Comparison of ENCODE assay signal across 14 cellular contexts in genomic region chr1:111192074-111192473, GRCh38. TPM values are rescaled to one million over a fixed set of nuclear protein-coding genes. Genes with fewer than 3 reads are reported as not detected.
DNase-seq lines count a peak whose midpoint lies in the region; ATAC-seq and TF ChIP-seq lines count a peak whose summit lies in the region.
"Had no signal": no experiment of that assay in that cellular context is flagged by ENCODE, and none has a peak within 500 bp of the region (broad histone marks: within the 10 kb centered on the region; RNA-seq: fewer than 3 reads in every experiment).

No MANE protein-coding gene starts in this region.

- H3K27ac ChIP-seq in stomach (peak overlapping the region; percentile 2 to 84 (median 54)), heart right ventricle (peak overlapping the region in 2 of 10 donors; percentile 38 to 84)
- H3K27ac ChIP-seq: VCaP had no signal

- H3K9me3 Mint-ChIP-seq in T-helper 2 cell treated with Interferon-gamma antibody and Interleukin-4, amounts not matched to agents 5 μg/mL and 100 μg/mL, for 36 hours: no peaks in the 10 kb centered on the region
- H3K9me3 Mint-ChIP-seq in activated B cell treated with CpG ODN at 0.5 μM for 24 hours (no peaks in the 10 kb centered on the region), immature natural killer cell (no peaks in the 10 kb centered on the region)

- H3K4me1 ChIP-seq in stomach: peaks cover 46 to 71% (median 50%) of the 10 kb centered on the region in 4 donors
- H3K4me1 ChIP-seq in heart right ventricle: peaks cover 0 to 75% (median 0%) of the 10 kb centered on the region in 9 donors

- H3K4me3 ChIP-seq in stomach (no peak overlapping the region), heart right ventricle (no peak overlapping the region)

- no peak for TF ChIP-seq EP300 in stomach (IDR thresholded peaks at IDR 0.05)

- no peak for TF ChIP-seq CTCF in activated B cell treated with CpG ODN at 0.5 μM for 24 hours (IDR thresholded peaks at IDR 0.05)
- no peak for TF ChIP-seq CTCF in stomach (IDR thresholded peaks at IDR 0.05)
- no peak for TF ChIP-seq CTCF in heart right ventricle (IDR thresholded peaks at IDR 0.05)

- DNase-seq in T-helper 2 cell treated with Interferon-gamma antibody and Interleukin-4, amounts not matched to agents 5 μg/mL and 100 μg/mL, for 36 hours (ENCODE audit: low spot score): no peak
- no peak for DNase-seq in T-helper 2 cell
- no peak for DNase-seq in activated B cell treated with CpG ODN at 0.5 μM for 24 hours
- no peak for DNase-seq in immature natural killer cell
- no peak for DNase-seq in stomach
- DNase-seq in DMS79 (lab: John Stamatoyannopoulos, UW): no peak
- DNase-seq in heart right ventricle: no peak
- DNase-seq: activated effector memory CD4-positive, alpha-beta T cell treated with anti-CD3 and anti-CD28 coated beads, Interleukin-2, amount 50 U/mL, for 16 hours; kidney; MV-4-11; NCI-H446 treated with DMSO at 0.1 percent for 48 hours; nucleus accumbens had no signal

- CTCF ChIA-PET in activated B cell treated with CpG ODN at 0.5 μM for 24 hours (lab: Charles Lee): interaction anchor here (0.8 to 1.4 kb wide), 3 partner anchors 29 to 577 kb away, joined by 3 to 7 read pairs (median 6); no protein-coding TSS in a partner anchor

- intact Hi-C loops in activated B cell treated with CpG ODN at 0.5 μM for 24 hours (cut with micrococcal nuclease): loop anchor here (2.0 kb wide), 1 partner anchor 13 kb away; no protein-coding TSS in a partner anchor
- intact Hi-C loops in stomach (cut with DNase I; ENCODE audit: low total_unique reads): no loop called here
- intact Hi-C loops in heart right ventricle (cut with DNase I): no loop called here

- H3K27me3 Mint-ChIP-seq in T-helper 2 cell treated with Interferon-gamma antibody and Interleukin-4, amounts not matched to agents 5 μg/mL and 100 μg/mL, for 36 hours (ENCODE audit: low read depth): no peaks in the 10 kb centered on the region
- H3K27me3 Mint-ChIP-seq in activated B cell treated with CpG ODN at 0.5 μM for 24 hours (no peaks in the 10 kb centered on the region), immature natural killer cell (ENCODE audit: low read depth in 3 of 3) (peaks cover 0 to 3% (median 0%) of the 10 kb centered on the region in 3 donors)

- H3K4me1 Mint-ChIP-seq in T-helper 2 cell treated with Interferon-gamma antibody and Interleukin-4, amounts not matched to agents 5 μg/mL and 100 μg/mL, for 36 hours (ENCODE audit: low read depth): peaks cover 76% of the 10 kb centered on the region
- H3K4me1 Mint-ChIP-seq in activated B cell treated with CpG ODN at 0.5 μM for 24 hours (peaks cover 63% of the 10 kb centered on the region), immature natural killer cell (peaks cover 97 to 100% of the 10 kb centered on the region in 2 donors)

- ATAC-seq in activated B cell treated with CpG ODN at 0.5 μM for 24 hours (ENCODE audit: low read depth) (no peak), GM19455 (IDR thresholded peaks at IDR 0.05; ENCODE audit: unreplicated experiment) (no peak), heart right ventricle (no peak)

- H3K9me3 ChIP-seq in stomach (no peaks in the 10 kb centered on the region), heart right ventricle (no peaks in the 10 kb centered on the region)

- TF ChIP-seq POLR2A in stomach (IDR thresholded peaks at IDR 0.05): no peak

- H3K4me3 Mint-ChIP-seq in T-helper 2 cell treated with Interferon-gamma antibody and Interleukin-4, amounts not matched to agents 5 μg/mL and 100 μg/mL, for 36 hours: no peak overlapping the region
- H3K4me3 Mint-ChIP-seq in activated B cell treated with CpG ODN at 0.5 μM for 24 hours (no peak overlapping the region), immature natural killer cell (peak overlapping the region; percentile 96 to 100 (median 99))

- H3K36me3 Mint-ChIP-seq in T-helper 2 cell treated with Interferon-gamma antibody and Interleukin-4, amounts not matched to agents 5 μg/mL and 100 μg/mL, for 36 hours (ENCODE audit: low read depth): peaks cover 97% of the 10 kb centered on the region
- H3K36me3 Mint-ChIP-seq in activated B cell treated with CpG ODN at 0.5 μM for 24 hours (ENCODE audit: low read depth) (peaks cover 95% of the 10 kb centered on the region), immature natural killer cell (peaks cover 47 to 88% (median 77%) of the 10 kb centered on the region in 3 donors)

- WGBS in stomach, 5 donors: 90 to 100% (median 96%) methylated on average over 5 of the region's 5 CpGs
- 96 to 97% methylated on average over 5 of the region's 5 CpGs for WGBS in heart right ventricle, 2 donors

- H3K27me3 ChIP-seq in stomach (no peaks in the 10 kb centered on the region), heart right ventricle (no peaks in the 10 kb centered on the region)

- peaks cover 40 to 90% (median 69%) of the 10 kb centered on the region in 4 donors for H3K36me3 ChIP-seq in stomach
- H3K36me3 ChIP-seq in heart right ventricle: peaks cover 0 to 84% (median 11%) of the 10 kb centered on the region in 9 donors

- POLR2A ChIA-PET in activated B cell treated with CpG ODN at 0.5 μM for 24 hours (lab: Charles Lee): interaction anchor here (0.8 to 4.1 kb wide), 5 partner anchors 12 to 64 kb away, joined by 3 to 37 read pairs (median 22); partner anchors contain the start of genes CEPT1 and DRAM2

- H3K27ac Mint-ChIP-seq in T-helper 2 cell treated with Interferon-gamma antibody and Interleukin-4, amounts not matched to agents 5 μg/mL and 100 μg/mL, for 36 hours: peak overlapping the region; percentile 71
- H3K27ac Mint-ChIP-seq in activated B cell treated with CpG ODN at 0.5 μM for 24 hours (peak overlapping the region; percentile 89), immature natural killer cell (peak overlapping the region; percentile 95 to 99 (median 98))

RNA-seq across cellular contexts. Expression of gene DENND2D, which starts 8.4 kb away (rescaled TPM):
- total RNA-seq in activated B cell treated with CpG ODN at 0.5 μM for 24 hours (48.9 and 58.6 TPM in 2 replicates), stomach (100 to 1,000 TPM in 1 of 5 donors, 10 to 100 TPM in 4; 24.6 to 121 (median 36.0) TPM), heart right ventricle (10 to 100 TPM in 1 of 10 donors, 1 to 10 TPM in 3, under 1 TPM in 6; 0.46 to 11.9 (median 0.85) TPM)
- polyA plus RNA-seq in immature natural killer cell (100 to 1,000 TPM; 145 to 474 (median 264) TPM), stomach (10 to 100 TPM; 35.4 to 48.5 (median 42.9) TPM), heart right ventricle (1 to 10 TPM; 1.1 to 2.3 TPM)

RNA-seq across cellular contexts. Expression of gene CHI3L2, which starts 35.4 kb away (rescaled TPM):
- 19.6 and 23.6 TPM in 2 replicates for total RNA-seq in activated B cell treated with CpG ODN at 0.5 μM for 24 hours
- 10 to 100 TPM; 36.2 to 57.1 (median 42.8) TPM for polyA plus RNA-seq in immature natural killer cell
- 10 to 100 TPM in 1 of 5 donors, 1 to 10 TPM in 1, not detected in 3; 2.8 to 28.1 TPM for total RNA-seq in stomach
- polyA plus RNA-seq in stomach: 1 to 10 TPM; 1.4 to 5.7 (median 2.3) TPM
- 1 to 10 TPM in 8 of 10 donors, under 1 TPM in 1, not detected in 1; 0.78 to 5.6 (median 2.1) TPM for total RNA-seq in heart right ventricle
- 1 to 10 TPM; 3.4 to 9.4 TPM for polyA plus RNA-seq in heart right ventricle

RNA-seq across cellular contexts. Expression of gene CEPT1, which starts 52.1 kb away (rescaled TPM):
- total RNA-seq in activated B cell treated with CpG ODN at 0.5 μM for 24 hours: 74.4 and 87.0 TPM in 2 replicates
- 10 to 100 TPM; 14.7 to 20.9 (median 19.2) TPM for polyA plus RNA-seq in immature natural killer cell
- 10 to 100 TPM in 3 of 5 donors, 1 to 10 TPM in 2; 4.6 to 71.4 (median 22.8) TPM for total RNA-seq in stomach
- 10 to 100 TPM in 2 of 3 donors, 1 to 10 TPM in 1; 6.1 to 16.2 (median 10.8) TPM for polyA plus RNA-seq in stomach
- 10 to 100 TPM in 8 of 10 donors, 1 to 10 TPM in 2; 8.5 to 17.2 (median 13.1) TPM for total RNA-seq in heart right ventricle
- 10 to 100 TPM in 1 of 2 donors, 1 to 10 TPM in 1; 6.6 to 19.5 TPM for polyA plus RNA-seq in heart right ventricle

RNA-seq across cellular contexts. Expression of gene DRAM2, which starts 52.2 kb away (rescaled TPM):
- total RNA-seq in activated B cell treated with CpG ODN at 0.5 μM for 24 hours (61.8 and 77.6 TPM in 2 replicates), stomach (100 to 1,000 TPM in 1 of 5 donors, 10 to 100 TPM in 2, 1 to 10 TPM in 2; 2.6 to 420 (median 43.1) TPM), heart right ventricle (10 to 100 TPM; 26.7 to 49.5 (median 34.6) TPM)
- polyA plus RNA-seq in immature natural killer cell (10 to 100 TPM; 61.8 to 88.2 (median 80.4) TPM), stomach (10 to 100 TPM; 27.8 to 48.1 (median 31.7) TPM), heart right ventricle (10 to 100 TPM; 33.8 to 35.1 TPM)

Comparison
In these comparisons a context has a peak if more than half of its experiments do, and no peak if none do; other contexts are left out.
1. H3K4me3 Mint-ChIP-seq: peak in immature natural killer cell (5 of 5); none in T-helper 2 cell treated with Interferon-gamma antibody and Interleukin-4, amounts not matched to agents 5 μg/mL and 100 μg/mL, for 36 hours (single experiment) and activated B cell treated with CpG ODN at 0.5 μM for 24 hours (single experiment).
2. Peak in every context shown above with its lines, with median percentiles within 50 percentile points of each other: H3K27ac Mint-ChIP-seq.